ENCODE assay signal across 7 cellular contexts in genomic region chr9:33598796-33599379, GRCh38.
DNase-seq lines count a peak whose midpoint lies in the region; ATAC-seq, FAIRE-seq and TF ChIP-seq lines count a peak whose summit lies in the region.
"Not testable (repeated sequence)": the region's sequence is repeated elsewhere in the genome, so short reads cannot be mapped to it uniquely, and the experiment has no call there.

No MANE protein-coding gene starts in this region.

- DNase-seq in 8988T: peak; percentile 40
- peak; percentile 56 for DNase-seq in GM23338 (ENCODE audit: low spot score)
- DNase-seq in HFF-Myc (ENCODE audit: extremely low read depth, low read depth); central memory CD8-positive, alpha-beta T cell (ENCODE audit: low spot score in 2 of 2); HepG2 (ENCODE audit: low spot score): not testable (repeated sequence)
- DNase-seq in endodermal cell: peak; percentile 71

- H3K4me2 ChIP-seq in GM23338; HepG2 (ENCODE audit: low read depth, low read length): not testable (repeated sequence)

- H4K20me1 ChIP-seq in GM23338 (replicated peaks; ENCODE audit: insufficient read depth); HepG2 (ENCODE audit: insufficient read depth, low read length): not testable (repeated sequence)

- not testable (repeated sequence) for H3K9me2 ChIP-seq in GM23338 (ENCODE audit: insufficient read depth)

- not testable (repeated sequence) for H3K4me1 Mint-ChIP-seq in GM23338; endodermal cell; stimulated activated naive CD8-positive, alpha-beta T cell treated with anti-CD3 and anti-CD28 coated beads, Interleukin-15, Interleukin-2, amounts not matched to agents 100 ng/mL and 50 ng/mL, for 24 hours (ENCODE audit: low read depth)
- H3K4me1 Mint-ChIP-seq in central memory CD8-positive, alpha-beta T cell: peaks cover 12% of the 10 kb centered on the region

- H3K27ac ChIP-seq in GM23338 (ENCODE audit: low read depth); endodermal cell (ENCODE audit: low read depth, low read length); HepG2 (ENCODE audit: extremely low read length, insufficient read depth, low read length): not testable (repeated sequence)

- H3K9me3 ChIP-seq in endodermal cell (ENCODE audit: control insufficient read depth, low read length); HepG2 (ENCODE audit: low read length): not testable (repeated sequence)

- not testable (repeated sequence) for H3F3A ChIP-seq in GM23338 (replicated peaks; ENCODE audit: low read depth)

- peaks cover 13% of the 10 kb centered on the region for H3K9me3 Mint-ChIP-seq in GM23338
- H3K9me3 Mint-ChIP-seq in central memory CD8-positive, alpha-beta T cell; endodermal cell; stimulated activated naive CD8-positive, alpha-beta T cell treated with anti-CD3 and anti-CD28 coated beads, Interleukin-15, Interleukin-2, amounts not matched to agents 100 ng/mL and 50 ng/mL, for 24 hours: not testable (repeated sequence)

- H2AFZ ChIP-seq in GM23338; HepG2 (ENCODE audit: low read length): not testable (repeated sequence)

- not testable (repeated sequence) for H3K27me3 ChIP-seq in GM23338 (ENCODE audit: insufficient read depth); endodermal cell (ENCODE audit: control insufficient read depth, insufficient read depth, low read length, poor library complexity, severe bottlenecking); HepG2 (ENCODE audit: control insufficient read depth in 1 of 2, insufficient read depth in 2 of 2, low read length in 2 of 2)

- ATAC-seq in GM23338 (peak; percentile 25; the same call in 1 of the 3 replicates), HepG2 (0 out of 3 replicates have a peak, but pooled peaks have one; percentile 45)
- not testable (repeated sequence) for ATAC-seq in central memory CD8-positive, alpha-beta T cell (replicated peaks; ENCODE audit: extremely low read depth, poor library complexity, severe bottlenecking)

- H3K4me3 ChIP-seq in GM23338; HFF-Myc (replicated peaks; ENCODE audit: low read depth, low read length); endodermal cell (ENCODE audit: low read length); HepG2 (replicated peaks in 1 of 3; ENCODE audit: insufficient read depth in 1 of 3, low read depth in 2 of 3, low read length in 3 of 3): not testable (repeated sequence)

- H3K79me2 ChIP-seq in GM23338 (replicated peaks; ENCODE audit: insufficient read depth); HepG2 (ENCODE audit: insufficient read depth, low read length): not testable (repeated sequence)

- not testable (repeated sequence) for TF ChIP-seq POLR2A in HepG2 (IDR thresholded peaks at IDR 0.05; ENCODE audit: insufficient read depth in 1 of 2, low read depth in 2 of 2, low read length in 2 of 2)

- H3K36me3 ChIP-seq in GM23338 (ENCODE audit: insufficient read depth); endodermal cell (ENCODE audit: control insufficient read depth, insufficient read depth, low read length); HepG2 (replicated peaks in 1 of 2; ENCODE audit: control insufficient read depth in 1 of 2, insufficient read depth in 2 of 2, low read length in 2 of 2): not testable (repeated sequence)

- H3K27me3 Mint-ChIP-seq in GM23338 (ENCODE audit: insufficient read depth, low read depth, poor library complexity); central memory CD8-positive, alpha-beta T cell; endodermal cell (ENCODE audit: insufficient read depth); stimulated activated naive CD8-positive, alpha-beta T cell treated with anti-CD3 and anti-CD28 coated beads, Interleukin-15, Interleukin-2, amounts not matched to agents 100 ng/mL and 50 ng/mL, for 24 hours: not testable (repeated sequence)

- TF ChIP-seq CTCF in GM23338 (conservative IDR thresholded peaks at IDR 0.05; ENCODE audit: low read depth in 2 of 2) (peak in 1 of 2 experiments; percentile 48; a peak in 3 of 4 replicates), HFF-Myc (IDR thresholded peaks at IDR 0.05; ENCODE audit: low read depth, low read length, missing control alignments) (peak; percentile 6), endodermal cell (conservative IDR thresholded peaks at IDR 0.05) (peak; percentile 47)
- not testable (repeated sequence) for TF ChIP-seq CTCF in HepG2 (CRISPR knock-in tag; IDR thresholded peaks at IDR 0.05)

- H3K36me3 Mint-ChIP-seq in GM23338 (ENCODE audit: low read depth): peaks cover 14% of the 10 kb centered on the region
- H3K36me3 Mint-ChIP-seq in central memory CD8-positive, alpha-beta T cell (ENCODE audit: insufficient read depth); endodermal cell (ENCODE audit: low read depth); stimulated activated naive CD8-positive, alpha-beta T cell treated with anti-CD3 and anti-CD28 coated beads, Interleukin-15, Interleukin-2, amounts not matched to agents 100 ng/mL and 50 ng/mL, for 24 hours (ENCODE audit: low read depth): not testable (repeated sequence)

- H3K9ac ChIP-seq in endodermal cell (ENCODE audit: extremely low read depth, low read length, poor library complexity, severe bottlenecking); HepG2 (ENCODE audit: insufficient read depth, low read depth, low read length): not testable (repeated sequence)

- H3K27ac Mint-ChIP-seq in GM23338, endodermal cell: not testable (repeated sequence)
- H3K27ac Mint-ChIP-seq in central memory CD8-positive, alpha-beta T cell (ENCODE audit: low read depth): peak overlapping the region; percentile 74
- peak overlapping the region; percentile 36 for H3K27ac Mint-ChIP-seq in stimulated activated naive CD8-positive, alpha-beta T cell treated with anti-CD3 and anti-CD28 coated beads, Interleukin-15, Interleukin-2, amounts not matched to agents 100 ng/mL and 50 ng/mL, for 24 hours

- CTCF ChIA-PET in HepG2 (lab: Yijun Ruan, JAX; ENCODE audit: low intra/inter-chr PET ratio, low total read pairs): not testable (repeated sequence)

- in situ Hi-C loops in HepG2 (cut with HindIII; ENCODE audit: extremely low pct_ligation_motif_present, low pct_unique_long_range_greater_than_20kb): not testable (repeated sequence)

- not testable (repeated sequence) for BruUV-seq in HepG2 (replicated peaks; lab: Mats Ljungman, UMichigan)

- not testable (repeated sequence) for TF ChIP-seq RAD21 in HepG2 (CRISPR knock-in tag; IDR thresholded peaks at IDR 0.05)

- TF ChIP-seq EP300 in HepG2 (IDR thresholded peaks at IDR 0.05; ENCODE audit: low read depth in 2 of 2, low read length in 2 of 2); HepG2 (CRISPR knock-in tag; IDR thresholded peaks at IDR 0.05; ENCODE audit: borderline replicate concordance): not testable (repeated sequence)

- POLR2A ChIA-PET in HepG2 (lab: Yijun Ruan, JAX): not testable (repeated sequence)

- H3K4me3 Mint-ChIP-seq in GM23338; central memory CD8-positive, alpha-beta T cell; endodermal cell; stimulated activated naive CD8-positive, alpha-beta T cell treated with anti-CD3 and anti-CD28 coated beads, Interleukin-15, Interleukin-2, amounts not matched to agents 100 ng/mL and 50 ng/mL, for 24 hours: not testable (repeated sequence)

- H3K4me1 ChIP-seq in GM23338 (ENCODE audit: insufficient read depth); endodermal cell (ENCODE audit: control insufficient read depth, insufficient read depth, low read length); HepG2 (ENCODE audit: insufficient read depth, low read length): not testable (repeated sequence)

- intact Hi-C loops in HepG2 (cut with micrococcal nuclease; ENCODE audit: unreplicated experiment): not testable (repeated sequence)

- WGBS in endodermal cell (ENCODE audit: insufficient coverage in 1 of 2, insufficient read length in 1 of 2), 2 experiments: 90 to 100% methylated on average over 2 to 8 of the region's 8 CpGs
- WGBS in HepG2 (ENCODE audit: low lambda C conversion rate): 14% methylated on average over 6 of the region's 8 CpGs

- FAIRE-seq in HepG2 (lab: Jason Lieb, UNC): not testable (repeated sequence)
